Comparison of ENCODE assay signal across 1 cellular context in the genomic region with DNA sequence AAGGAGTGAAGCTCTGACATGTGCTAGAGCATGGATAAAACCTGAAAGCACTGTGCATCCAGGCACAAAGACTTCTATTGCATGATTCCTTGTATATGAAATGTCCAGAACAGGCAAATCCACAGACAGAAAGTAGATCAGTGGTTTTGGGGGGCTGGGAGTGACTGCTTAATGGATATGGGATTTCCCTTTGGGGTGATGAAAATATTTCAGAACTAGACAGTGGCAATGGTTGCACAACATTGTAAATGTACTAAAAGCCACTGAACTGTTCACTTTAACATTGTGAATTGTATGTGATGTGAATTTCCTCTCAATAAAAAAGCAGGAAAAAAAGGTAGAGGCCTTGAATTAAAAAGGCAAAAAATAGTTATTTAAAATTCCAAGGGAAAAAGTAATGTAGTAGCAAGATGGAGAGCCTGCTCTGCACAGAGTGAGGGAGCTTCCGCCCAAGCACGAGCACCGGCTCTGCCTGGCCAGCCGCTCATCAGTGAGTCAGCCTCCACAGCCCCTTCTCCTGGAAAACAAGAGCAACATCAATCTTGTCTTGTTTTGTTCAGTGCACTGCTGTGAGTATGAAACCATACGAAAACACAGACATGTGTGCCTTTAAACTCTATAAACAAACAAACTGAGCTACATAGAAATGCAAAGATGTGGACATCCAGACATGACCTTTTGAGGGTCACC.
TF ChIP-seq lines count a peak whose summit lies in the region.

No MANE protein-coding gene starts in this region.

TF ChIP-seq in IMR-90, 13 proteins besides CTCF, POLR2A, EP300 and RAD21:
- TF ChIP-seq CEBPB (IDR thresholded peaks at IDR 0.05; ENCODE audit: low read depth, low read length) (peak; percentile 59), BHLHE40 (IDR thresholded peaks at IDR 0.05; ENCODE audit: low read depth, low read length) (peak; percentile 87), SMC3 (IDR thresholded peaks at IDR 0.05; ENCODE audit: low read depth, low read length) (peak; percentile 39; the same call in 1 of the 2 replicates), FOS (IDR thresholded peaks at IDR 0.05; ENCODE audit: low read depth, low read length) (no peak; the same call in 1 of the 2 replicates)
TF ChIP-seq in IMR-90: peak in this region for 3.
